Comparison of ENCODE assay signal across 18 cellular contexts in the genomic region with DNA sequence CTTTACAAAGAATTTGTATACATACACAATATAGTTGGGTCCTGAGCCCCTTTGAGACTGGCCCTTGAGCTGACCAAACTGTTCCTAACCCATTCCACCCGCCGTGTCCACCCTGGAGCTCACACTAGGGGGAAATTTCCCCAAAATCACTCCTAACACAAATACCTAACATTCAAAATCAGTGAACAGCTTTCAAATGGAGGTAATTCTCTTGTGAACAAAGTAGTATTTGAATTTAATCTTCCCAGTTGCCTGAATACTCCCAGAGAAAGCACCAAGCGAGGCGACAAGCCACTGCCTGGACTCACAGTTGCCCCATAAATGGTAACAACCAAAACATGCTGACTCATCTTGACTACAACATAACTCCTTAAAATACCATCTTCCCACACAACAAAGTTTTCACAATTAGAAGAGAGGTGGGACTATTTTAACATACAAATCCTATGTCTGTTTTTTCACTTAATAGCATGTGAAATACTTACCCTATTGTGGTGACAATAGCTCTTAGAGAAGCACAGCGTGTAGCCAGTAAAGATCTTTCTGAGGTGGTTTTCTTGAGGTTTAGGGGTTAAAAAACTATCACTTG. TPM values are rescaled to one million over a fixed set of nuclear protein-coding genes. Genes with fewer than 3 reads are reported as not detected.
DNase-seq lines count a peak whose midpoint lies in the region; ATAC-seq and TF ChIP-seq lines count a peak whose summit lies in the region.
"Had no signal": no experiment of that assay in that cellular context is flagged by ENCODE, and none has a peak within 500 bp of the region (broad histone marks: within the 10 kb centered on the region; RNA-seq: fewer than 3 reads in every experiment).

No MANE protein-coding gene starts in this region.

- no peak overlapping the region for H2BK20ac ChIP-seq in H9 (ENCODE audit: low read depth, low read length, poor library complexity, severe bottlenecking)

- no peak overlapping the region for H3K23ac ChIP-seq in H9 (ENCODE audit: insufficient read length, low read depth, low read length)

- H2AFZ ChIP-seq in H9 (ENCODE audit: low read length) = no peak overlapping the region

- H4K8ac ChIP-seq in H9 (replicated peaks; ENCODE audit: insufficient read length, low read depth, low read length) = no peak overlapping the region

- H3K4me2 ChIP-seq in H9 (ENCODE audit: insufficient read depth, insufficient read length, low read length) = no peak overlapping the region

- H3K36me3 Mint-ChIP-seq in H9 (ENCODE audit: insufficient read depth in 1 of 3, low read depth in 3 of 3) = no peaks in the 10 kb centered on the region
- H3K36me3 Mint-ChIP-seq: CD4-positive, CD25-positive, alpha-beta regulatory T cell had no signal

- H3K9me3 ChIP-seq in H9 (ENCODE audit: control insufficient read depth, low read depth, low read length) (no peaks in the 10 kb centered on the region), RWPE2 (ENCODE audit: severe bottlenecking) (no peaks in the 10 kb centered on the region)
- H3K9me3 ChIP-seq: pancreas, Peyer's patch had no signal

- H4K5ac ChIP-seq in H9 (ENCODE audit: insufficient read length, low read depth, low read length) = no peak overlapping the region

- no peak overlapping the region for H2BK5ac ChIP-seq in H9 (ENCODE audit: insufficient read length, low read length)

- H3K27ac ChIP-seq in H9 (ENCODE audit: insufficient read length, low read depth, low read length) = no peak overlapping the region
- H3K27ac ChIP-seq in RWPE2 (ENCODE audit: poor library complexity, severe bottlenecking) = peak overlapping the region; percentile 69
- H3K27ac ChIP-seq: pancreas, Peyer's patch had no signal

- no peaks in the 10 kb centered on the region; the same call in 1 of the 2 replicates for H3K4me1 ChIP-seq in H9 (ENCODE audit: insufficient read depth, low read length)
- peaks cover 21% of the 10 kb centered on the region for H3K4me1 ChIP-seq in RWPE2 (ENCODE audit: insufficient read depth, poor library complexity, severe bottlenecking)
- H3K4me1 ChIP-seq: pancreas, Peyer's patch had no signal

- TF ChIP-seq CTCF in H9 (conservative IDR thresholded peaks at IDR 0.05) = no peak
- TF ChIP-seq CTCF in RWPE2 (IDR thresholded peaks at IDR 0.05; ENCODE audit: poor library complexity, severe bottlenecking) = no peak
- no peak for TF ChIP-seq CTCF in omental fat pad (IDR thresholded peaks at IDR 0.05)

- no peak overlapping the region for H2AK5ac ChIP-seq in H9 (ENCODE audit: insufficient read length, low read length)

- H3K4ac ChIP-seq in H9 (ENCODE audit: low read depth, low read length) = no peak overlapping the region

- no peaks in the 10 kb centered on the region for H3K9me3 Mint-ChIP-seq in H9
- H3K9me3 Mint-ChIP-seq: activated naive CD4-positive, alpha-beta T cell treated with anti-CD3 and anti-CD28 coated beads for 36 hours; T-helper 1 cell treated with Interleukin-12 subunit alpha and Interleukin-12 subunit beta and Interleukin-4 antibody, amounts not matched to agents 30 μg/mL and 1 μg/mL, for 36 hours had no signal

- no peaks in the 10 kb centered on the region for H3K27me3 ChIP-seq in H9 (ENCODE audit: insufficient read depth, low read length)
- no peaks in the 10 kb centered on the region for H3K27me3 ChIP-seq in RWPE2 (ENCODE audit: insufficient read depth, poor library complexity, severe bottlenecking)
- H3K27me3 ChIP-seq: pancreas, Peyer's patch had no signal

- no peak overlapping the region for H3K18ac ChIP-seq in H9 (ENCODE audit: insufficient read length, low read depth, low read length)

- H3K23me2 ChIP-seq in H9 (ENCODE audit: insufficient read length, low read depth, low read length, poor library complexity, severe bottlenecking) = no peaks in the 10 kb centered on the region

- peaks cover 23 to 27% of the 10 kb centered on the region in 2 experiments for H3K4me1 Mint-ChIP-seq in H9
- H3K4me1 Mint-ChIP-seq: CD4-positive, CD25-positive, alpha-beta regulatory T cell had no signal

- no peak for ATAC-seq in RWPE2 (ENCODE audit: low read depth)
- no peak for ATAC-seq in GM19395 (IDR thresholded peaks at IDR 0.05; ENCODE audit: unreplicated experiment)
- ATAC-seq in omental fat pad (ENCODE audit: low FRiP score) = no peak

- peak overlapping the region in 2 of 3 experiments; percentile 52 to 69; a peak in 4 of 7 replicates for H3K27ac Mint-ChIP-seq in H9
- H3K27ac Mint-ChIP-seq: activated naive CD4-positive, alpha-beta T cell treated with anti-CD3 and anti-CD28 coated beads for 36 hours; CD4-positive, CD25-positive, alpha-beta regulatory T cell; T-helper 1 cell treated with Interleukin-12 subunit alpha and Interleukin-12 subunit beta and Interleukin-4 antibody, amounts not matched to agents 30 μg/mL and 1 μg/mL, for 36 hours had no signal

- no peak overlapping the region for H2BK120ac ChIP-seq in H9 (ENCODE audit: low read depth, low read length, poor library complexity, severe bottlenecking)

- DNase-seq in H9 (no peak), RWPE2 (ENCODE audit: low spot score) (no peak), fibroblast of gingiva (ENCODE audit: low read depth) (peak; percentile 49), skeletal muscle cell (ENCODE audit: low read depth) (peak; percentile 36), omental fat pad (ENCODE audit: low spot score) (no peak), NCI-H2081 treated with DMSO at 0.1 percent for 48 hours (lab: John Stamatoyannopoulos, UW) (no peak)
- DNase-seq: activated CD4-positive, CD25-positive, alpha-beta regulatory T cell treated with anti-CD3 and anti-CD28 coated beads, Interleukin-2, amount 50 U/mL, for 72 hours; activated CD8-positive, alpha-beta memory T cell treated with anti-CD3 and anti-CD28 coated beads, Interleukin-2, amount 50 U/mL, for 48 hours; activated naive CD4-positive, alpha-beta T cell treated with anti-CD3 and anti-CD28 coated beads for 36 hours; CD4-positive, CD25-positive, alpha-beta regulatory T cell; DND-41; effector CD8-positive, alpha-beta T cell; NCI-H2029; Peyer's patch; stimulated activated CD4-positive, alpha-beta T cell treated with anti-CD3 and anti-CD28 coated beads, Interleukin-12 subunit alpha, Interleukin-12 subunit beta, amount 100 ng/mL, for 4 hours had no signal

- no peak overlapping the region for H3K4me3 ChIP-seq in RWPE2 (ENCODE audit: severe bottlenecking)
- no peak overlapping the region for H3K4me3 ChIP-seq in skeletal muscle cell (ENCODE audit: low read depth, low read length)
- H3K4me3 ChIP-seq: pancreas, Peyer's patch had no signal

- no peaks in the 10 kb centered on the region for H4K20me1 ChIP-seq in H9 (ENCODE audit: control insufficient read depth, insufficient read depth, insufficient read length)

- H3K36me3 ChIP-seq in RWPE2 (ENCODE audit: low read depth) = no peaks in the 10 kb centered on the region
- H3K36me3 ChIP-seq: pancreas, Peyer's patch had no signal

- no peaks in the 10 kb centered on the region for H3K79me2 ChIP-seq in H9 (ENCODE audit: insufficient read depth, low read length)

- no peak overlapping the region for H3K9ac ChIP-seq in H9 (ENCODE audit: extremely low read depth, insufficient read length, low read length)

- no peak overlapping the region for H3K56ac ChIP-seq in H9 (ENCODE audit: insufficient read length, low read depth, low read length)

- no CpG with 5 or more reads among the region's 5 CpGs for WGBS in H9 (ENCODE audit: extremely low coverage, insufficient read length, low lambda C conversion rate)

- no peak overlapping the region for H2BK12ac ChIP-seq in H9 (ENCODE audit: insufficient read length, low read depth, low read length)

- H2BK15ac ChIP-seq in H9 (ENCODE audit: low read depth, low read length) = no peak overlapping the region

- H3T11ph ChIP-seq in H9 (ENCODE audit: low read length) = no peak overlapping the region

- H3K4me3 Mint-ChIP-seq in H9 = 0 out of 5 replicates have a peak overlapping the region, but pooled peaks of 1 of the 2 experiments have one; percentile 21
- H3K4me3 Mint-ChIP-seq: activated naive CD4-positive, alpha-beta T cell treated with anti-CD3 and anti-CD28 coated beads for 36 hours; CD4-positive, CD25-positive, alpha-beta regulatory T cell; T-helper 1 cell treated with Interleukin-12 subunit alpha and Interleukin-12 subunit beta and Interleukin-4 antibody, amounts not matched to agents 30 μg/mL and 1 μg/mL, for 36 hours had no signal

- no peaks in the 10 kb centered on the region for H3K79me1 ChIP-seq in H9 (ENCODE audit: insufficient read depth, low read depth, low read length, poor library complexity, severe bottlenecking)

- peaks cover 6% of the 10 kb centered on the region for H3K27me3 Mint-ChIP-seq in H9 (ENCODE audit: low read depth)

- no peak overlapping the region for H3K14ac ChIP-seq in H9 (ENCODE audit: insufficient read depth, low read length)

- H4K91ac ChIP-seq in H9 (ENCODE audit: insufficient read length, low read depth, low read length) = no peak overlapping the region

RNA-seq across cellular contexts. Expression of a gene that starts 31.7 kb away (rescaled TPM):
- total RNA-seq in H9 (2021) = 33.2 and 36.0 TPM in 2 replicates
- total RNA-seq in omental fat pad = 10 to 100 TPM; 21.2 to 46.5 (median 22.1) TPM

RNA-seq across cellular contexts. Expression of a gene that starts 34.2 kb away (rescaled TPM):
- total RNA-seq in H9 (2021) = 41.8 and 43.3 TPM in 2 replicates
- 10 to 100 TPM; 31.1 to 47.3 (median 41.7) TPM for total RNA-seq in omental fat pad

Comparison
In these comparisons a context has a peak if more than half of its experiments do, and no peak if none do; other contexts are left out.
1. DNase-seq: peak in fibroblast of gingiva (single experiment) and skeletal muscle cell (single experiment); none in H9 (single experiment), RWPE2 (single experiment), omental fat pad (single experiment) and NCI-H2081 treated with DMSO at 0.1 percent for 48 hours (single experiment).